ENCODE assay signal across 10 cellular contexts in the genomic region with DNA sequence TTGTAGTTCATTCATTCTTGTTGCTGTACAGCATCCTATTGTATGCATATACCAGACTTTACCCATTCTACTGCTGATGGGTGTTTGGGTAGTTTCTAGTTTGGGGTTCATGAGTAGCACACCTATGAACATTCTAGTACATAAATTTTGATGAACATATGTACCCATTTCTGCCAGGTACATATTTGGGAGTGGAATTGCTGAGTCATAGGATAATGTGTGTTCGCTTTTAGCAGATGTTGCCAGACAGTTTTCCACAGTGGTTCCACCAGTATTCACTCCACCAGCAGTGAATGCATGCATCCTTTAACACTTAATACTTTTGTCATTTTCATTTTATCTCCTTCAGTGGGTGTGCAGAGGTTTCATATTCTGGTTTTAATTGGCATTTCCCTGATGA. TPM values are rescaled to one million over a fixed set of nuclear protein-coding genes. Genes with fewer than 3 reads are reported as not detected.
"Had no signal": no experiment of that assay in that cellular context is flagged by ENCODE, and none has a peak within 500 bp of the region (broad histone marks: within the 10 kb centered on the region; RNA-seq: fewer than 3 reads in every experiment).

No MANE protein-coding gene starts in this region.

- H3K4me2 ChIP-seq: KMS-11 had no signal

- FAIRE-seq: H54, HTR-8/SVneo had no signal

- DNase-seq: GM23248, GOT3, H9, HCEC 1CT, Karpas-422, KBM-7 had no signal

- H3K9ac ChIP-seq: GM23248, KMS-11 had no signal

- H3K27ac ChIP-seq: GM23248, KMS-11 had no signal

- H3K4me3 ChIP-seq: GM23248 had no signal

- H2AFZ ChIP-seq: GM23248 had no signal

RNA-seq across cellular contexts. Expression of gene SCN5A, which starts 3.4 kb away (rescaled TPM):
- total RNA-seq: GM23248, HT-29 had no signal
- polyA plus RNA-seq: GM23248 had no signal
